In the genomic region with DNA sequence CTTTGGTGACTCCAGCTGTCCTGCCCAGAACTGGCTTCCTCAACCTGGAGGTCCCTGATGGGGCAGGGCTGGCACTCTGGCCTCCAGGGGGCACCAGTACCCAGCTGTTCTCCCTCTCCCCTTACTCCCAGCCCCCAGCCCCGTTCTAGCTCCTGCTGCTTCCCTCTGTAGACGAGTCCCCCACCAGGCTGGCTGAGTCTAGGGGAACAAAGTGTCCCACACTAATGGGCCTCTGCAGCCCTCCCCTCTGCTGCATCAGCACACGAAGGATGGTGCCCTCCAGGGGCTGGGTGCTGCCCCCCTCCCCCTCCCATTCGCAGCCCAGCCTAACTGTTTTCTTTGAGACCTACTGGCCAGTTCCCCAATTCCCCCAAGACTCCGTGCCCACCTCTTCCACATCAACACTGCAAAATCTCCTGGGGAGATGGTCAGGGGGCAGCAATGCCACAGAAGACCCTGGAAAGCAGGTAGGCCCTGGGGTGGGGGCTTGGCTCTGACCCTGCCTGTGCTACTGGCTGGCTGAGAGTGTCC, we compare ENCODE assay signal across 12 cellular contexts. TPM values are rescaled to one million over a fixed set of nuclear protein-coding genes. Genes with fewer than 3 reads are reported as not detected.
A peak's percentile ranks its signal among the peaks of the same experiment; 100 is the strongest.
DNase-seq lines count a peak whose midpoint lies in the region; ATAC-seq, FAIRE-seq and TF ChIP-seq lines count a peak whose summit lies in the region.
"Had no signal": no experiment of that assay in that cellular context is flagged by ENCODE, and none has a peak within 500 bp of the region (broad histone marks: within the 10 kb centered on the region; RNA-seq: fewer than 3 reads in every experiment).

No MANE protein-coding gene starts in this region.

- H3K9me3 ChIP-seq in liver (ENCODE audit: control insufficient read depth in 4 of 4, low read length in 3 of 4) = no peaks in the 10 kb centered on the region
- H3K9me3 ChIP-seq: ascending aorta, spleen had no signal

- TF ChIP-seq CTCF in HFFc6 (IDR thresholded peaks at IDR 0.05) (peak; percentile 74), WI38 (IDR thresholded peaks at IDR 0.05; ENCODE audit: low read depth, low read length) (peak; percentile 22; the same call in 1 of the 2 replicates), liver (IDR thresholded peaks at IDR 0.05; ENCODE audit: low read depth, low read length, missing input control) (peak; percentile 11)

- H3K9me3 Mint-ChIP-seq in HFFc6 = no peaks in the 10 kb centered on the region

- H3K36me3 Mint-ChIP-seq in HFFc6 (ENCODE audit: low read depth) = no peaks in the 10 kb centered on the region

- 37% methylated on average over 5 of the region's 5 CpGs for WGBS in liver

- H3K27ac Mint-ChIP-seq in HFFc6 = no peak overlapping the region

- no peak for FAIRE-seq in H54 (lab: Jason Lieb, UNC)

- H3K4me1 ChIP-seq in liver (ENCODE audit: control insufficient read depth in 4 of 4, insufficient read depth in 4 of 4, low read length in 3 of 4) = peaks cover 0 to 6% (median 4%) of the 10 kb centered on the region in 4 donors

- no peak overlapping the region for H3K9ac ChIP-seq in liver (ENCODE audit: low read depth in 1 of 2, low read length in 2 of 2)

- no peak overlapping the region for H3K27ac ChIP-seq in liver (ENCODE audit: low read depth in 1 of 2, low read length in 2 of 2)
- H3K27ac ChIP-seq: ascending aorta, spleen had no signal

- H3K27me3 ChIP-seq in liver (ENCODE audit: control insufficient read depth in 4 of 4, insufficient read depth in 4 of 4, low read length in 3 of 4) = peaks cover 0 to 4% (median 0%) of the 10 kb centered on the region in 4 donors
- H3K27me3 ChIP-seq: ascending aorta had no signal

- H3K4me3 ChIP-seq in WI38 (ENCODE audit: low read depth, low read length) (no peak overlapping the region), liver (ENCODE audit: low read depth in 1 of 3, low read length in 3 of 3) (no peak overlapping the region)
- H3K4me3 ChIP-seq: ascending aorta, spleen had no signal

- H3K27me3 Mint-ChIP-seq in HFFc6 (ENCODE audit: insufficient read depth) = peaks cover 45% of the 10 kb centered on the region

- DNase-seq in NCI-H1694 treated with DMSO at 0.1 percent for 48 hours (lab: John Stamatoyannopoulos, UW) (peak; percentile 8), NCI-H1694 (lab: John Stamatoyannopoulos, UW) (no peak), HFFc6 (no peak), H54 (ENCODE audit: insufficient read length, low spot score) (no peak)
- DNase-seq: kidney glomerular epithelial cell, spleen had no signal

- ATAC-seq in HG02938 (IDR thresholded peaks at IDR 0.05; ENCODE audit: unreplicated experiment) (no peak), HG02571 (IDR thresholded peaks at IDR 0.05; ENCODE audit: unreplicated experiment) (no peak)

- no peak overlapping the region for H3K4me3 Mint-ChIP-seq in HFFc6

- H3K4me1 Mint-ChIP-seq in HFFc6 (ENCODE audit: low read depth) = no peaks in the 10 kb centered on the region

- no peak for TF ChIP-seq POLR2A in H54 (IDR thresholded peaks at IDR 0.05; ENCODE audit: low read depth, low read length)

- peak in 1 of 2 donors; percentile 21 for TF ChIP-seq RAD21 in liver (IDR thresholded peaks at IDR 0.05)

- no peaks in the 10 kb centered on the region for H3K36me3 ChIP-seq in liver (ENCODE audit: control insufficient read depth in 4 of 4, insufficient read depth in 3 of 4, low read depth in 1 of 4, low read length in 3 of 4)
- H3K36me3 ChIP-seq: ascending aorta, spleen had no signal

TF ChIP-seq in liver, 16 proteins besides CTCF, POLR2A, EP300 and RAD21:
- TF ChIP-seq EGR1 (IDR thresholded peaks at IDR 0.05; ENCODE audit: low read depth in 2 of 2) (no peak), HNF4A (conservative IDR thresholded peaks at IDR 0.05) (no peak), RXRA (IDR thresholded peaks at IDR 0.05) (no peak), HNF4G (IDR thresholded peaks at IDR 0.05) (no peak)
- TF ChIP-seq, protein P1, sequence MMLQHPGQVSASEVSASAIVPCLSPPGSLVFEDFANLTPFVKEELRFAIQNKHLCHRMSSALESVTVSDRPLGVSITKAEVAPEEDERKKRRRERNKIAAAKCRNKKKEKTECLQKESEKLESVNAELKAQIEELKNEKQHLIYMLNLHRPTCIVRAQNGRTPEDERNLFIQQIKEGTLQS (IDR thresholded peaks at IDR 0.05) = no peak
- TF ChIP-seq, protein P2, sequence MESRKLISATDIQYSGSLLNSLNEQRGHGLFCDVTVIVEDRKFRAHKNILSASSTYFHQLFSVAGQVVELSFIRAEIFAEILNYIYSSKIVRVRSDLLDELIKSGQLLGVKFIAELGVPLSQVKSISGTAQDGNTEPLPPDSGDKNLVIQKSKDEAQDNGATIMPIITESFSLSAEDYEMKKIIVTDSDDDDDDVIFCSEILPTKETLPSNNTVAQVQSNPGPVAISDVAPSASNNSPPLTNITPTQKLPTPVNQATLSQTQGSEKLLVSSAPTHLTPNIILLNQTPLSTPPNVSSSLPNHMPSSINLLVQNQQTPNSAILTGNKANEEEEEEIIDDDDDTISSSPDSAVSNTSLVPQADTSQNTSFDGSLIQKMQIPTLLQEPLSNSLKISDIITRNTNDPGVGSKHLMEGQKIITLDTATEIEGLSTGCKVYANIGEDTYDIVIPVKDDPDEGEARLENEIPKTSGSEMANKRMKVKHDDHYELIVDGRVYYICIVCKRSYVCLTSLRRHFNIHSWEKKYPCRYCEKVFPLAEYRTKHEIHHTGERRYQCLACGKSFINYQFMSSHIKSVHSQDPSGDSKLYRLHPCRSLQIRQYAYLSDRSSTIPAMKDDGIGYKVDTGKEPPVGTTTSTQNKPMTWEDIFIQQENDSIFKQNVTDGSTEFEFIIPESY (IDR thresholded peaks at IDR 0.05) = no peak

RNA-seq across cellular contexts. Expression of a gene that starts 4.2 kb away (rescaled TPM):
- total RNA-seq in HFFc6 (2021; fragmentation: NEBNext Ultra II Directional; extraction: Animal tissue kit (Norgen Biotek cat#: 25700)) = not detected
- under 1 TPM; 0.08 to 0.19 TPM for total RNA-seq in liver
- under 1 TPM; 0.14 to 0.15 TPM for polyA plus RNA-seq in liver
- total RNA-seq: spleen; T-helper 2 cell treated with Interferon-gamma antibody and Interleukin-4, amounts not matched to agents 100 ng/mL and 5 ng/mL, for 36 hours had no signal

Comparison
In these comparisons a context has a peak if more than half of its experiments do, and no peak if none do; other contexts are left out.
1. CTCF ChIP-seq: peak in every context shown above with its lines; median percentile 74 in HFFc6; 22 in WI38; 11 in liver.